In genomic region chr12:4051616-4052015, GRCh38 we compare ENCODE assay signal across 28 cellular contexts.
"Had no signal": no experiment of that assay in that cellular context is flagged by ENCODE, and none has a peak within 500 bp of the region (broad histone marks: within the 10 kb centered on the region; RNA-seq: fewer than 3 reads in every experiment).

No MANE protein-coding gene starts in this region.

- H3K27ac ChIP-seq: Peyer's patch, WERI-Rb-1 had no signal

- H3K4me3 ChIP-seq: Peyer's patch had no signal

- H3K4me1 ChIP-seq: Peyer's patch had no signal

- ATAC-seq: PC-3, SK-N-SH treated with all-trans-retinoic acid at 6 μM for 48 hours, T-cell, T-helper 17 cell had no signal

- H3K36me3 ChIP-seq: Peyer's patch, WERI-Rb-1 had no signal

- DNase-seq: activated CD4-positive, alpha-beta memory T cell treated with anti-CD3 and anti-CD28 coated beads, Interleukin-2, amount 10 ng/mL, durations not matched to agents 7 days and 5 days; activated CD4-positive, alpha-beta T cell treated with anti-CD3 and anti-CD28 coated beads for 1 hour; activated CD4-positive, alpha-beta T cell treated with anti-CD3 and anti-CD28 coated beads for 48 hours; activated CD4-positive, CD25-positive, alpha-beta regulatory T cell; activated gamma-delta T cell; activated naive CD4-positive, alpha-beta T cell treated with Interleukin-2 at 50 U/mL for 16 hours; activated T-cell treated with anti-CD3 and anti-CD28 coated beads, Interleukin-2, amount 50 U/mL, for 24 hours; anterior cingulate cortex; caudate nucleus; cerebellar nuclear complex; NCI-H1105 treated with DMSO at 0.1 percent for 48 hours; NCI-H1436; NCI-H1694 treated with DMSO at 0.1 percent for 48 hours; NCI-H2029; NCI-H345; NCI-H524 treated with DMSO at 0.1 percent for 48 hours; PC-3; Peyer's patch; RPMI8226; SHP77 treated with DMSO at 0.1 percent for 48 hours; T-cell; T-helper 17 cell; T-helper 9 cell; WERI-Rb-1 had no signal

- H3K9me3 ChIP-seq: Peyer's patch had no signal

- H3K4me3 Mint-ChIP-seq: activated CD4-positive, alpha-beta memory T cell treated with anti-CD3 and anti-CD28 coated beads, Interleukin-2, amount 10 ng/mL, durations not matched to agents 7 days and 5 days; activated naive CD4-positive, alpha-beta T cell treated with anti-CD3 and anti-CD28 coated beads, Interleukin-2, amount 50 U/mL, for 24 hours; activated T-cell treated with anti-CD3 and anti-CD28 coated beads, Interleukin-2, amount 50 U/mL, for 24 hours; brain; T-cell; T-helper 17 cell had no signal

- H3K36me3 Mint-ChIP-seq: brain had no signal

- H3K27ac Mint-ChIP-seq: activated CD4-positive, alpha-beta memory T cell treated with anti-CD3 and anti-CD28 coated beads, Interleukin-2, amount 10 ng/mL, durations not matched to agents 7 days and 5 days; activated naive CD4-positive, alpha-beta T cell treated with anti-CD3 and anti-CD28 coated beads, Interleukin-2, amount 50 U/mL, for 24 hours; activated T-cell treated with anti-CD3 and anti-CD28 coated beads, Interleukin-2, amount 50 U/mL, for 24 hours; activated T-helper 2 cell treated with anti-CD3 and anti-CD28 coated beads, Interferon-gamma antibody, Interleukin-2, Interleukin-4, amounts not matched to agents 10 μg/mL and 5 μg/mL and 100 μg/mL, durations not matched to agents 14 hours and 24 hours and 36 hours; brain; T-cell; T-helper 17 cell had no signal

- H3K9me3 Mint-ChIP-seq: activated CD4-positive, alpha-beta memory T cell treated with anti-CD3 and anti-CD28 coated beads, Interleukin-2, amount 10 ng/mL, durations not matched to agents 7 days and 5 days; activated naive CD4-positive, alpha-beta T cell treated with anti-CD3 and anti-CD28 coated beads, Interleukin-2, amount 50 U/mL, for 24 hours; activated T-cell treated with anti-CD3 and anti-CD28 coated beads, Interleukin-2, amount 50 U/mL, for 24 hours; activated T-helper 2 cell treated with anti-CD3 and anti-CD28 coated beads, Interferon-gamma antibody, Interleukin-2, Interleukin-4, amounts not matched to agents 10 μg/mL and 5 μg/mL and 100 μg/mL, durations not matched to agents 14 hours and 24 hours and 36 hours; brain; T-cell had no signal

- H3K27me3 ChIP-seq: Peyer's patch had no signal

- H3K27me3 Mint-ChIP-seq: activated naive CD4-positive, alpha-beta T cell treated with anti-CD3 and anti-CD28 coated beads, Interleukin-2, amount 50 U/mL, for 24 hours; activated T-cell treated with anti-CD3 and anti-CD28 coated beads, Interleukin-2, amount 50 U/mL, for 24 hours; brain; T-cell had no signal
